Comparison of ENCODE assay signal across 21 cellular contexts in the genomic region with DNA sequence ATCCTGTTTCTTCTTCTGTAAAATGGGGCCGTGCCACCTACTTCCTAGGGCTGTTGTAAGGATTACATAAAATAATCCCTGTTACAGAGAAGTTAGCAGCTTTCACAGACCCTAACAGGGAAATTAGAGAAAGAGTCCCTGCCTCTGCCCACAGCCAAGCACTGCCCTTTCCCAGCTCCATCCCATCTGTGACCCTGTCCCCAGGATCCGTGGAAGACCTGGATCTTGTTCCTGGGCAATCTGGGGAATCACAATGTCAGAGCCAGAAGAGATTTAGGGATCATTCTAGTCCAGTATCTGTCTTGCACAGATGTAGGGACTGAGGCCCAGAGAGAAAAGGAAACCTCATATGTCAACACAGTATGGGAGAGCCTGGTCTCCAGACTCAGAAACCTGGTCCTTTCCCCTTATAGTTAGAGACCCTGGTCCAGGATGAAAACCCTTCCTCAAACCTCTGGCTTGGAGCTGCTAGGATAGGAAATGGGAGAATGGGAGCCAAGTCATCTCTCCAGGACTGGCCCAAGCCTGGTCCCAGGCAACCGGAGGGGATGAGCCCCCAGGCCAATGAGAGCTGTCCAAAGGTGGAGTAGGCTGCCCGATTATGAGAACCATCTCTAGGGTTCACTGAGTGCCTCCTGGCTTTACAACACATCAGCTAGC. TPM values are rescaled to one million over a fixed set of nuclear protein-coding genes. Genes with fewer than 3 reads are reported as not detected.
DNase-seq lines count a peak whose midpoint lies in the region; TF ChIP-seq lines count a peak whose summit lies in the region.
"Had no signal": no experiment of that assay in that cellular context is flagged by ENCODE, and none has a peak within 500 bp of the region (broad histone marks: within the 10 kb centered on the region; RNA-seq: fewer than 3 reads in every experiment).

No MANE protein-coding gene starts in this region.

- H2AFZ ChIP-seq in H9 (ENCODE audit: low read length) (no peak overlapping the region), osteoblast (ENCODE audit: low read length) (no peak overlapping the region)

- H2BK120ac ChIP-seq in H9 (ENCODE audit: low read depth, low read length, poor library complexity, severe bottlenecking) = no peak overlapping the region

- H4K91ac ChIP-seq in H9 (ENCODE audit: insufficient read length, low read depth, low read length) = no peak overlapping the region

- H3T11ph ChIP-seq in H9 (ENCODE audit: low read length) = no peak overlapping the region

- H3K27ac ChIP-seq in H9 (ENCODE audit: insufficient read length, low read depth, low read length) (no peak overlapping the region), osteoblast (ENCODE audit: low read depth, low read length) (no peak overlapping the region)
- H3K27ac ChIP-seq: A549, KMS-11, RWPE1 had no signal

- H3K4ac ChIP-seq in H9 (ENCODE audit: low read depth, low read length) = no peak overlapping the region

- H4K20me1 ChIP-seq in H9 (ENCODE audit: control insufficient read depth, insufficient read depth, insufficient read length) = peaks cover 2% of the 10 kb centered on the region
- H4K20me1 ChIP-seq in osteoblast (ENCODE audit: insufficient read depth, low read length) = no peaks in the 10 kb centered on the region

- no peak overlapping the region for H4K5ac ChIP-seq in H9 (ENCODE audit: insufficient read length, low read depth, low read length)

- no peak overlapping the region for H3K18ac ChIP-seq in H9 (ENCODE audit: insufficient read length, low read depth, low read length)

- no peaks in the 10 kb centered on the region for H3K9me3 ChIP-seq in ES-I3 (ENCODE audit: control insufficient read depth, insufficient read depth, low read length)
- no peaks in the 10 kb centered on the region for H3K9me3 ChIP-seq in H9 (ENCODE audit: control insufficient read depth, low read depth, low read length)
- H3K9me3 ChIP-seq in osteoblast (ENCODE audit: low read depth, low read length) = no peaks in the 10 kb centered on the region
- H3K9me3 ChIP-seq: A549 had no signal

- no CpG with 5 or more reads among the region's 4 CpGs for WGBS in H9 (ENCODE audit: extremely low coverage, insufficient read length, low lambda C conversion rate)

- POLR2A ChIA-PET in activated CD4-positive, alpha-beta memory T cell treated with anti-CD3 and anti-CD28 coated beads, Interleukin-2, amount 10 ng/mL, durations not matched to agents 7 days and 5 days (lab: Charles Lee) = no interaction called here

- no peak overlapping the region for H2BK5ac ChIP-seq in H9 (ENCODE audit: insufficient read length, low read length)

- no peak overlapping the region for H2BK15ac ChIP-seq in H9 (ENCODE audit: low read depth, low read length)

- no peak overlapping the region for H4K8ac ChIP-seq in H9 (replicated peaks; ENCODE audit: insufficient read length, low read depth, low read length)

- no peak for DNase-seq in H9
- peak; percentile 70 for DNase-seq in osteoblast (ENCODE audit: insufficient read length, low spot score, missing footprints)
- DNase-seq in activated CD4-positive, alpha-beta memory T cell treated with anti-CD3 and anti-CD28 coated beads, Interleukin-2, amount 10 ng/mL, durations not matched to agents 7 days and 5 days = no peak
- no peak for DNase-seq in activated CD4-positive, CD25-positive, alpha-beta regulatory T cell (lab: John Stamatoyannopoulos, UW)
- DNase-seq in central memory CD4-positive, alpha-beta T cell = no peak
- DNase-seq: BE2C; EL; NCI-H1105; NCI-H146; NCI-H2029; NCI-H2227 treated with DMSO at 0.1 percent for 48 hours; NCI-H510A; NCI-H748 treated with DMSO at 0.1 percent for 48 hours; NK-92 treated with Interleukin-12 subunit alpha and Interleukin-12 subunit beta, amount 100 ng/mL, for 24 hours; SIG-M5 had no signal

- H2BK20ac ChIP-seq in H9 (ENCODE audit: low read depth, low read length, poor library complexity, severe bottlenecking) = no peak overlapping the region

- no peak overlapping the region for H2AK5ac ChIP-seq in H9 (ENCODE audit: insufficient read length, low read length)

- H3K79me1 ChIP-seq in H9 (ENCODE audit: insufficient read depth, low read depth, low read length, poor library complexity, severe bottlenecking) = no peaks in the 10 kb centered on the region

- TF ChIP-seq CTCF in H9 (conservative IDR thresholded peaks at IDR 0.05) (no peak), osteoblast (IDR thresholded peaks at IDR 0.05; ENCODE audit: extremely low read depth, low read depth, low read length) (no peak)

- no peak overlapping the region for H2BK12ac ChIP-seq in H9 (ENCODE audit: insufficient read length, low read depth, low read length)

- H3K4me1 ChIP-seq in ES-I3 (ENCODE audit: insufficient read depth, low read length) (no peaks in the 10 kb centered on the region; the same call in 1 of the 2 replicates), H9 (ENCODE audit: insufficient read depth, low read length) (peaks cover 4% of the 10 kb centered on the region; the same call in 1 of the 2 replicates), osteoblast (ENCODE audit: insufficient read depth, low read length) (peaks cover 11% of the 10 kb centered on the region)

- peak overlapping the region; percentile 8 for H3K4me3 ChIP-seq in iPS-11a (ENCODE audit: low read depth, low read length)
- H3K4me3 ChIP-seq in osteoblast (ENCODE audit: insufficient read depth, low read length) = no peak overlapping the region
- H3K4me3 ChIP-seq: A549 had no signal

- H3K4me3 Mint-ChIP-seq in H9 = peak overlapping the region in 1 of 2 experiments; percentile 72; a peak in 2 of 5 replicates
- no peak overlapping the region for H3K4me3 Mint-ChIP-seq in activated CD4-positive, alpha-beta memory T cell treated with anti-CD3 and anti-CD28 coated beads, Interleukin-2, amount 10 ng/mL, durations not matched to agents 7 days and 5 days

- H3K27me3 Mint-ChIP-seq in H9 (ENCODE audit: low read depth) = peaks cover 99% of the 10 kb centered on the region
- H3K27me3 Mint-ChIP-seq in activated CD4-positive, alpha-beta memory T cell treated with anti-CD3 and anti-CD28 coated beads, Interleukin-2, amount 10 ng/mL, durations not matched to agents 7 days and 5 days = peaks cover 88% of the 10 kb centered on the region

- peak overlapping the region; percentile 37 for H3K4me2 ChIP-seq in H9 (ENCODE audit: insufficient read depth, insufficient read length, low read length)
- no peak overlapping the region for H3K4me2 ChIP-seq in osteoblast (ENCODE audit: insufficient read depth, low read length)
- H3K4me2 ChIP-seq: A549, KMS-11 had no signal

- peaks cover 3 to 6% of the 10 kb centered on the region in 2 experiments for H3K9me3 Mint-ChIP-seq in H9
- no peaks in the 10 kb centered on the region for H3K9me3 Mint-ChIP-seq in activated CD4-positive, alpha-beta memory T cell treated with anti-CD3 and anti-CD28 coated beads, Interleukin-2, amount 10 ng/mL, durations not matched to agents 7 days and 5 days

- CTCF ChIA-PET in activated CD4-positive, alpha-beta memory T cell treated with anti-CD3 and anti-CD28 coated beads, Interleukin-2, amount 10 ng/mL, durations not matched to agents 7 days and 5 days (lab: Charles Lee) = interaction anchor here (0.8 kb wide), 1 partner anchor 93 kb away, joined by 3 read pairs; no protein-coding TSS in a partner anchor

- H3K56ac ChIP-seq in H9 (ENCODE audit: insufficient read length, low read depth, low read length) = no peak overlapping the region

- H3K14ac ChIP-seq in H9 (ENCODE audit: insufficient read depth, low read length) = no peak overlapping the region

- peaks cover 20% of the 10 kb centered on the region for H3K23me2 ChIP-seq in H9 (ENCODE audit: insufficient read length, low read depth, low read length, poor library complexity, severe bottlenecking)

- H3K36me3 Mint-ChIP-seq in H9 (ENCODE audit: insufficient read depth in 1 of 3, low read depth in 3 of 3) = peaks cover 0 to 7% (median 0%) of the 10 kb centered on the region in 3 experiments; a peak in 2 of 7 replicates
- H3K36me3 Mint-ChIP-seq in activated CD4-positive, alpha-beta memory T cell treated with anti-CD3 and anti-CD28 coated beads, Interleukin-2, amount 10 ng/mL, durations not matched to agents 7 days and 5 days (ENCODE audit: low read depth) = no peaks in the 10 kb centered on the region

- H3K79me2 ChIP-seq in H9 (ENCODE audit: insufficient read depth, low read length) (no peaks in the 10 kb centered on the region), osteoblast (ENCODE audit: insufficient read depth, low read length) (no peaks in the 10 kb centered on the region)

- H3K36me3 ChIP-seq in ES-I3 (ENCODE audit: insufficient read depth, low read length) (no peaks in the 10 kb centered on the region), osteoblast (ENCODE audit: insufficient read depth, low read length) (no peaks in the 10 kb centered on the region)
- H3K36me3 ChIP-seq: BE2C had no signal

- H3K27me3 ChIP-seq in H9 (ENCODE audit: insufficient read depth, low read length) = peaks cover 80% of the 10 kb centered on the region
- peaks cover 97% of the 10 kb centered on the region for H3K27me3 ChIP-seq in osteoblast (ENCODE audit: insufficient read depth, low read length)

- no peak overlapping the region; a peak in 1 of 7 replicates for H3K27ac Mint-ChIP-seq in H9
- no peak overlapping the region for H3K27ac Mint-ChIP-seq in activated CD4-positive, alpha-beta memory T cell treated with anti-CD3 and anti-CD28 coated beads, Interleukin-2, amount 10 ng/mL, durations not matched to agents 7 days and 5 days

- peaks cover 30 to 42% of the 10 kb centered on the region in 2 experiments for H3K4me1 Mint-ChIP-seq in H9
- peaks cover 33% of the 10 kb centered on the region for H3K4me1 Mint-ChIP-seq in activated CD4-positive, alpha-beta memory T cell treated with anti-CD3 and anti-CD28 coated beads, Interleukin-2, amount 10 ng/mL, durations not matched to agents 7 days and 5 days

- H3K9ac ChIP-seq in ES-I3 (ENCODE audit: low read depth, low read length) = peak overlapping the region; percentile 26; the same call in 1 of the 2 replicates
- no peak overlapping the region for H3K9ac ChIP-seq in H9 (ENCODE audit: extremely low read depth, insufficient read length, low read length)
- H3K9ac ChIP-seq: KMS-11 had no signal

- no peak overlapping the region for H3K23ac ChIP-seq in H9 (ENCODE audit: insufficient read length, low read depth, low read length)

RNA-seq across cellular contexts. Expression of a gene that starts 12.5 kb away (rescaled TPM):
- total RNA-seq in H9 (2021) (1.6 and 1.8 TPM in 2 replicates), osteoblast (not detected in 2 replicates)
- not detected for total RNA-seq in activated CD4-positive, alpha-beta memory T cell treated with anti-CD3 and anti-CD28 coated beads, Interleukin-2, amount 10 ng/mL, durations not matched to agents 7 days and 5 days

RNA-seq across cellular contexts. Expression of a gene that starts 48.4 kb away (rescaled TPM):
- total RNA-seq in H9 (2021) (18.3 and 18.9 TPM in 2 replicates), osteoblast (10.0 and 10.9 TPM in 2 replicates)
- total RNA-seq in activated CD4-positive, alpha-beta memory T cell treated with anti-CD3 and anti-CD28 coated beads, Interleukin-2, amount 10 ng/mL, durations not matched to agents 7 days and 5 days = 10 to 100 TPM; 21.6 to 25.6 TPM

RNA-seq across cellular contexts. Expression of a gene that starts 48.4 kb away (rescaled TPM):
- total RNA-seq in H9 (2021) (31.6 and 33.7 TPM in 2 replicates), osteoblast (35.8 and 41.5 TPM in 2 replicates)
- total RNA-seq in activated CD4-positive, alpha-beta memory T cell treated with anti-CD3 and anti-CD28 coated beads, Interleukin-2, amount 10 ng/mL, durations not matched to agents 7 days and 5 days = 10 to 100 TPM; 27.0 to 29.2 TPM

RNA-seq across cellular contexts. Expression of a gene that starts 56.6 kb away (rescaled TPM):
- total RNA-seq in H9 (2021) (not detected in 2 replicates), osteoblast (0.36 TPM in 1 of 2 replicates, not detected in the other)
- total RNA-seq in activated CD4-positive, alpha-beta memory T cell treated with anti-CD3 and anti-CD28 coated beads, Interleukin-2, amount 10 ng/mL, durations not matched to agents 7 days and 5 days = not detected
- total RNA-seq: HT1080 had no signal

RNA-seq across cellular contexts. Expression of a gene that starts 56.7 kb away (rescaled TPM):
- total RNA-seq in H9 (2021) (60.7 and 65.1 TPM in 2 replicates), osteoblast (17.0 and 18.3 TPM in 2 replicates)
- total RNA-seq in activated CD4-positive, alpha-beta memory T cell treated with anti-CD3 and anti-CD28 coated beads, Interleukin-2, amount 10 ng/mL, durations not matched to agents 7 days and 5 days = 10 to 100 TPM; 36.1 to 37.0 TPM
